Comparison of ENCODE assay signal across 1 cellular context in the genomic region with DNA sequence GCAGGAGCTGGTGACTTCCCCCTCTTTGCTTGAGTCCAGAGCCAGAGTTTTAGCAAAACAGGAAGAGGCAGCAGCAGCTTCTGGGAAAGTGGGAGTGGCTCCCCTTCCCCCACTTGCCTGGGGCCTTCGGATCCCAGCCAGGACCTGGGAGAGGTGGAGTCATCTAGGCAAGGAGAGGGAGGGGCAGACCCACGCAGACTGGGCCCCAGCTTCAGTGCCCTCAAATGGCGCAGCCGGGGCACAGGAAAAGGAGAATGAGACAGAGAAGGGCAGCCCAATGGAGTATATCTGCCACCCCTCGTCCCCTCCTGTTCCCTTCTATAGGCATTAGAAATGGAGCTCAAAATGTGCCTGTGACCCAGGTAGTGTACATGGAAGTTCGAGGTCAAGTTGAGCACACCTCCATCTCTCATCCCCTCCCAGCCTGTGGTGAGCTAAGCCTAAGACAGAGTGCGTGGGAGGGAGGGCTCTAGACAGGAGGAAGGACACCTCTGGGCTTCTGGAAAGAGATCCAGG.
A peak's percentile ranks its signal among the peaks of the same experiment; 100 is the strongest.
TF ChIP-seq lines count a peak whose summit lies in the region.

No MANE protein-coding gene starts in this region.

TF ChIP-seq in K562, 482 proteins besides CTCF, POLR2A, EP300 and RAD21 (continued from another document):
- TF ChIP-seq HCFC1 (IDR thresholded peaks at IDR 0.05; ENCODE audit: low read depth, low read length) (peak; percentile 10; the same call in 1 of the 2 replicates), PTRF (tag; IDR thresholded peaks at IDR 0.05) (no peak), CBX8 (IDR thresholded peaks at IDR 0.05; ENCODE audit: borderline replicate concordance, extremely low read depth, low read depth, low read length, poor library complexity, severe bottlenecking) (no peak), KDM5B (IDR thresholded peaks at IDR 0.05; ENCODE audit: insufficient replicate concordance, low read depth, low read length) (peak; percentile 18), U2AF1 (optimal IDR thresholded peaks at IDR 0.05; ENCODE audit: low read depth, low read length) (no peak), RBM25 (IDR thresholded peaks at IDR 0.05; ENCODE audit: low read depth, low read length, severe bottlenecking) (no peak), NR2C2 (CRISPR knock-in tag; IDR thresholded peaks at IDR 0.05) (no peak), NR2C2 (tag; IDR thresholded peaks at IDR 0.05) (peak; percentile 74), ZNF644 (tag; IDR thresholded peaks at IDR 0.05; ENCODE audit: low read depth) (peak; percentile 27; the same call in 1 of the 2 replicates), ZKSCAN8 (CRISPR knock-in tag; IDR thresholded peaks at IDR 0.05) (0 out of 2 replicates have a peak, but pooled peaks have one; percentile 35), ELF1 (tag; IDR thresholded peaks at IDR 0.05) (peak; percentile 84), ETV1 (tag; conservative IDR thresholded peaks at IDR 0.05; ENCODE audit: low read depth) (0 out of 2 replicates have a peak, but pooled peaks have one; percentile 27), LEF1 (IDR thresholded peaks at IDR 0.05) (peak; percentile 70), SMARCE1 (IDR thresholded peaks at IDR 0.05) (peak; percentile 44; the same call in 1 of the 2 replicates), SPI1 (IDR thresholded peaks at IDR 0.05; ENCODE audit: borderline replicate concordance, low read depth, low read length) (peak; percentile 92), NFRKB (IDR thresholded peaks at IDR 0.05; ENCODE audit: low read depth) (peak; percentile 65; the same call in 1 of the 2 replicates)
- TF ChIP-seq, protein P1, sequence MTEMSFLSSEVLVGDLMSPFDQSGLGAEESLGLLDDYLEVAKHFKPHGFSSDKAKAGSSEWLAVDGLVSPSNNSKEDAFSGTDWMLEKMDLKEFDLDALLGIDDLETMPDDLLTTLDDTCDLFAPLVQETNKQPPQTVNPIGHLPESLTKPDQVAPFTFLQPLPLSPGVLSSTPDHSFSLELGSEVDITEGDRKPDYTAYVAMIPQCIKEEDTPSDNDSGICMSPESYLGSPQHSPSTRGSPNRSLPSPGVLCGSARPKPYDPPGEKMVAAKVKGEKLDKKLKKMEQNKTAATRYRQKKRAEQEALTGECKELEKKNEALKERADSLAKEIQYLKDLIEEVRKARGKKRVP (CRISPR knock-in tag; IDR thresholded peaks at IDR 0.05), result no peak
- TF ChIP-seq, protein P2, sequence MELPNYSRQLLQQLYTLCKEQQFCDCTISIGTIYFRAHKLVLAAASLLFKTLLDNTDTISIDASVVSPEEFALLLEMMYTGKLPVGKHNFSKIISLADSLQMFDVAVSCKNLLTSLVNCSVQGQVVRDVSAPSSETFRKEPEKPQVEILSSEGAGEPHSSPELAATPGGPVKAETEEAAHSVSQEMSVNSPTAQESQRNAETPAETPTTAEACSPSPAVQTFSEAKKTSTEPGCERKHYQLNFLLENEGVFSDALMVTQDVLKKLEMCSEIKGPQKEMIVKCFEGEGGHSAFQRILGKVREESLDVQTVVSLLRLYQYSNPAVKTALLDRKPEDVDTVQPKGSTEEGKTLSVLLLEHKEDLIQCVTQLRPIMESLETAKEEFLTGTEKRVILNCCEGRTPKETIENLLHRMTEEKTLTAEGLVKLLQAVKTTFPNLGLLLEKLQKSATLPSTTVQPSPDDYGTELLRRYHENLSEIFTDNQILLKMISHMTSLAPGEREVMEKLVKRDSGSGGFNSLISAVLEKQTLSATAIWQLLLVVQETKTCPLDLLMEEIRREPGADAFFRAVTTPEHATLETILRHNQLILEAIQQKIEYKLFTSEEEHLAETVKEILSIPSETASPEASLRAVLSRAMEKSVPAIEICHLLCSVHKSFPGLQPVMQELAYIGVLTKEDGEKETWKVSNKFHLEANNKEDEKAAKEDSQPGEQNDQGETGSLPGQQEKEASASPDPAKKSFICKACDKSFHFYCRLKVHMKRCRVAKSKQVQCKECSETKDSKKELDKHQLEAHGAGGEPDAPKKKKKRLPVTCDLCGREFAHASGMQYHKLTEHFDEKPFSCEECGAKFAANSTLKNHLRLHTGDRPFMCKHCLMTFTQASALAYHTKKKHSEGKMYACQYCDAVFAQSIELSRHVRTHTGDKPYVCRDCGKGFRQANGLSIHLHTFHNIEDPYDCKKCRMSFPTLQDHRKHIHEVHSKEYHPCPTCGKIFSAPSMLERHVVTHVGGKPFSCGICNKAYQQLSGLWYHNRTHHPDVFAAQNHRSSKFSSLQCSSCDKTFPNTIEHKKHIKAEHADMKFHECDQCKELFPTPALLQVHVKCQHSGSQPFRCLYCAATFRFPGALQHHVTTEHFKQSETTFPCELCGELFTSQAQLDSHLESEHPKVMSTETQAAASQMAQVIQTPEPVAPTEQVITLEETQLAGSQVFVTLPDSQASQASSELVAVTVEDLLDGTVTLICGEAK (IDR thresholded peaks at IDR 0.05), result 0 out of 2 replicates have a peak, but pooled peaks have one; percentile 39
- TF ChIP-seq, protein P2 (CRISPR knock-in tag; IDR thresholded peaks at IDR 0.05), result no peak
